Comparison of ENCODE assay signal across 8 cellular contexts in the genomic region with DNA sequence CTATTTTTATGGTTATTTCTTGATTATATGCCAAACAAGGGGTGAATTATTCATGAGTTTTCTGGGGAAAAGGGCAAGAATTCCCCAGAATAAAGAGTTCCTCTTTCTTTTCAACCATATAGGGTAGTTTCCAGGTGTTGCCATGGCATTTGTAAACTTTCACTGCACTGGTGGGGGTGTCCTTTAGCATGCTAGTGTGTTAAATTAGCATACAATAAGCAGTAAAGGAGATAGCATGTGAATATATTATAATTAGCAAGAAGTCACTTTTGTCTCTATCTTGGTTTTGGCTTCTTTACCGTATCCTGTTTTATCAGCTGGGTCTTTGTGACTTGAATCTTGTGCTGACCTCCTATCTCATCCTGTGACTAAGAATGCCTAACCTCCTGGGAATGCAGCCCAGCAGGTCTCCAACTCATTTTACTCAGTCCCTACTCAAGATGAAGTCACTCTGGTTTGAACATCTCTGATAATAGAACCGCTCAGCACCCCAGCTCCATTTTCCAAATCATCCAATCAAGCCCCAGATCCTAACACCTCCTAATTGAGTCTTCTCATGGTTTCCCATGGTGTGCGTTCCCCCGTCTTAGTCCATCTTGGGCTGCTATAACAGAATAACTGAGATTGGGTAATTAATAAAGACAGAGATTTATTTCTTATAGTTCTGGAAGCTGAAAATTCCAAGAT. TPM values are rescaled to one million over a fixed set of nuclear protein-coding genes. Genes with fewer than 3 reads are reported as not detected.
DNase-seq lines count a peak whose midpoint lies in the region; ATAC-seq and TF ChIP-seq lines count a peak whose summit lies in the region.

No MANE protein-coding gene starts in this region.

- POLR2A ChIA-PET in HEK293T (lab: Yijun Ruan, JAX) = no interaction called here

- H3K27me3 Mint-ChIP-seq in nephron (ENCODE audit: low read depth) = no peaks in the 10 kb centered on the region

- peak; percentile 96 for DNase-seq in HT1080 (ENCODE audit: low read depth)
- peak; percentile 78 for DNase-seq in astrocyte of the hippocampus (ENCODE audit: low read depth, low spot score)
- no peak for DNase-seq in NCI-H2107 (lab: John Stamatoyannopoulos, UW)
- no peak for DNase-seq in occipital lobe (lab: John Stamatoyannopoulos, UW)
- no peak for DNase-seq in NCI-H2081 (lab: John Stamatoyannopoulos, UW)
- no peak for DNase-seq in HEK293T (ENCODE audit: extremely low spot score)

- peaks cover 3% of the 10 kb centered on the region for H3K9me3 Mint-ChIP-seq in nephron

- peak; percentile 19 for ATAC-seq in GM18511 (IDR thresholded peaks at IDR 0.05; ENCODE audit: unreplicated experiment)

- CTCF ChIA-PET in HEK293T (lab: Yijun Ruan, JAX) = no interaction called here

- H3K27ac Mint-ChIP-seq in nephron = peak overlapping the region in 1 of 3 experiments; percentile 100

- TF ChIP-seq CTCF in nephron (IDR thresholded peaks at IDR 0.05; ENCODE audit: unreplicated experiment in 3 of 3) = no peak

- H3K36me3 Mint-ChIP-seq in nephron (ENCODE audit: low read depth) = peaks cover 9% of the 10 kb centered on the region

- H3K4me1 Mint-ChIP-seq in nephron = peaks cover 42% of the 10 kb centered on the region

- H3K4me3 Mint-ChIP-seq in nephron = peak overlapping the region in 2 of 3 experiments; percentile 22 to 24

TF ChIP-seq in HEK293T, 16 proteins besides CTCF, POLR2A, EP300 and RAD21:
- TF ChIP-seq FOXK2 (IDR thresholded peaks at IDR 0.05) = no peak
- no peak for TF ChIP-seq ELF4 (IDR thresholded peaks at IDR 0.05)
- TF ChIP-seq FOXA1 (IDR thresholded peaks at IDR 0.05) = no peak
- TF ChIP-seq, protein P1, sequence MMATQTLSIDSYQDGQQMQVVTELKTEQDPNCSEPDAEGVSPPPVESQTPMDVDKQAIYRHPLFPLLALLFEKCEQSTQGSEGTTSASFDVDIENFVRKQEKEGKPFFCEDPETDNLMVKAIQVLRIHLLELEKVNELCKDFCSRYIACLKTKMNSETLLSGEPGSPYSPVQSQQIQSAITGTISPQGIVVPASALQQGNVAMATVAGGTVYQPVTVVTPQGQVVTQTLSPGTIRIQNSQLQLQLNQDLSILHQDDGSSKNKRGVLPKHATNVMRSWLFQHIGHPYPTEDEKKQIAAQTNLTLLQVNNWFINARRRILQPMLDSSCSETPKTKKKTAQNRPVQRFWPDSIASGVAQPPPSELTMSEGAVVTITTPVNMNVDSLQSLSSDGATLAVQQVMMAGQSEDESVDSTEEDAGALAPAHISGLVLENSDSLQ (IDR thresholded peaks at IDR 0.05) = no peak
- TF ChIP-seq TARDBP (IDR thresholded peaks at IDR 0.05) = no peak

RNA-seq across cellular contexts. Expression of gene SELENOT, which starts 3.4 kb away (rescaled TPM):
- 239 and 348 TPM in 2 replicates for total RNA-seq in HT1080 (2014; rRNA removed; shearing (Covaris generic))
- 248 and 308 TPM in 2 replicates for polyA plus RNA-seq in HT1080 (2015; cell fraction: cytosol; rRNA removed)
- polyA plus RNA-seq in HT1080 (2015; cell fraction: nucleus; rRNA removed) = 111 and 115 TPM in 2 replicates
- 103 TPM for total RNA-seq in occipital lobe

RNA-seq across cellular contexts. Expression of gene EIF2A, which starts 53.2 kb away (rescaled TPM):
- 207 and 231 TPM in 2 replicates for total RNA-seq in HT1080 (2014; rRNA removed; shearing (Covaris generic))
- polyA plus RNA-seq in HT1080 (2015; cell fraction: cytosol; rRNA removed) = 288 and 353 TPM in 2 replicates
- 318 and 425 TPM in 2 replicates for polyA plus RNA-seq in HT1080 (2015; cell fraction: nucleus; rRNA removed)
- 268 TPM for total RNA-seq in occipital lobe

RNA-seq across cellular contexts. Expression of gene SERP1, which starts 53.5 kb away (rescaled TPM):
- total RNA-seq in HT1080 (2014; rRNA removed; shearing (Covaris generic)) = 474 and 568 TPM in 2 replicates
- polyA plus RNA-seq in HT1080 (2015; cell fraction: cytosol; rRNA removed) = 332 and 338 TPM in 2 replicates
- polyA plus RNA-seq in HT1080 (2015; cell fraction: nucleus; rRNA removed) = 124 and 175 TPM in 2 replicates
- total RNA-seq in occipital lobe = 87.0 TPM

Comparison
In these comparisons a context has a peak if more than half of its experiments do, and no peak if none do; other contexts are left out.
1. DNase-seq: peak in HT1080 (single experiment) and astrocyte of the hippocampus (single experiment); none in NCI-H2107 (single experiment), occipital lobe (single experiment), NCI-H2081 (0 of 2) and HEK293T (single experiment).